2 cellular contexts compared by ENCODE assay signal in the genomic region with DNA sequence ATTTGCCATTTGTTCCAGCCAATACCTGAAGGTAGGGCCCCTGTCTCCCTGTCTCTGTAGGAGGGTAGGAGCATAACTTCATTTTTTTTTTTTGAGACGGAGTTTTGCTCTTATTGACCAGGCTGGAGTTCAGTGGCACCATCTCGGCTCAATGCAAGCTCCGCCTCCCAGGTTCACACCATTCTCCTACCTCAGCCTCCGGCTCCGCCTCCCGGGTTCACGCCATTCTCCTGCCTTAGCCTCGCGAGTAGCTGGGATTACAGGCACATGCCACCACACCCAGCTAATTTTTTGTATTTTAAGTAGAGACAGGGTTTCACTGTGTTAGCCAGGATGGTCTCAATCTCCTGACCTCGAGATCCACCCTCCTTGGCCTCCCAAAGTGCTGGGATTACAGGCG.
TF ChIP-seq lines count a peak whose summit lies in the region.

No MANE protein-coding gene starts in this region.

TF ChIP-seq in WTC11, 78 proteins besides CTCF, POLR2A, EP300 and RAD21:
- peak; percentile 45; the same call in 1 of the 2 replicates for TF ChIP-seq MAX (CRISPR knock-in tag; IDR thresholded peaks at IDR 0.05)

TF ChIP-seq in H1, 55 proteins besides CTCF, POLR2A, EP300 and RAD21:
- TF ChIP-seq, protein P1, sequence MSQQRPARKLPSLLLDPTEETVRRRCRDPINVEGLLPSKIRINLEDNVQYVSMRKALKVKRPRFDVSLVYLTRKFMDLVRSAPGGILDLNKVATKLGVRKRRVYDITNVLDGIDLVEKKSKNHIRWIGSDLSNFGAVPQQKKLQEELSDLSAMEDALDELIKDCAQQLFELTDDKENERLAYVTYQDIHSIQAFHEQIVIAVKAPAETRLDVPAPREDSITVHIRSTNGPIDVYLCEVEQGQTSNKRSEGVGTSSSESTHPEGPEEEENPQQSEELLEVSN (IDR thresholded peaks at IDR 0.05), result peak; percentile 73; the same call in 1 of the 2 replicates
- TF ChIP-seq MAX (IDR thresholded peaks at IDR 0.05), result peak; percentile 28; the same call in 1 of the 2 replicates
